ENCODE assay signal across 1 cellular context in genomic region chr1:13809461-13810159, GRCh38.
TF ChIP-seq lines count a peak whose summit lies in the region.

No MANE protein-coding gene starts in this region.

TF ChIP-seq in H1, 55 proteins besides CTCF, POLR2A, EP300 and RAD21:
- no peak for TF ChIP-seq NRF1 (IDR thresholded peaks at IDR 0.05; ENCODE audit: low read depth, low read length)
- no peak for TF ChIP-seq SAP30 (IDR thresholded peaks at IDR 0.05; ENCODE audit: insufficient read depth, insufficient replicate concordance, low read length)
- TF ChIP-seq BCL11A (IDR thresholded peaks at IDR 0.05; ENCODE audit: low read depth in 2 of 2, low read length in 2 of 2) = no peak
- no peak for TF ChIP-seq NANOG (IDR thresholded peaks at IDR 0.05; ENCODE audit: insufficient read depth, low read depth, low read length, poor library complexity, severe bottlenecking)
- TF ChIP-seq ATF2 (IDR thresholded peaks at IDR 0.05; ENCODE audit: low read length) = no peak
- no peak for TF ChIP-seq RBBP5 (IDR thresholded peaks at IDR 0.05; ENCODE audit: borderline replicate concordance, low read depth, low read length)
- TF ChIP-seq CHD7 (IDR thresholded peaks at IDR 0.05; ENCODE audit: insufficient replicate concordance, low read length) = no peak
